Comparison of ENCODE assay signal across 12 cellular contexts in genomic region chr17:57601328-57601727, GRCh38.
A peak's percentile ranks its signal among the peaks of the same experiment; 100 is the strongest.
DNase-seq lines count a peak whose midpoint lies in the region; ATAC-seq and TF ChIP-seq lines count a peak whose summit lies in the region.
"Had no signal": no experiment of that assay in that cellular context is flagged by ENCODE, and none has a peak within 500 bp of the region (broad histone marks: within the 10 kb centered on the region; RNA-seq: fewer than 3 reads in every experiment).

No MANE protein-coding gene starts in this region.

- H3K36me3 Mint-ChIP-seq in activated CD4-positive, alpha-beta T cell treated with anti-CD3 and anti-CD28 coated beads for 36 hours (ENCODE audit: low read depth) = peaks cover 10% of the 10 kb centered on the region
- peaks cover 6% of the 10 kb centered on the region for H3K36me3 Mint-ChIP-seq in T-cell
- no peaks in the 10 kb centered on the region for H3K36me3 Mint-ChIP-seq in chondrocyte (ENCODE audit: low read depth)

- H3K9me3 Mint-ChIP-seq in activated CD4-positive, alpha-beta T cell treated with anti-CD3 and anti-CD28 coated beads for 36 hours (ENCODE audit: low read depth) = no peaks in the 10 kb centered on the region
- H3K9me3 Mint-ChIP-seq in T-cell = no peaks in the 10 kb centered on the region
- H3K9me3 Mint-ChIP-seq in chondrocyte (ENCODE audit: low read depth) = no peaks in the 10 kb centered on the region

- H3K4me3 Mint-ChIP-seq in activated CD4-positive, alpha-beta T cell treated with anti-CD3 and anti-CD28 coated beads for 36 hours = no peak overlapping the region
- peak overlapping the region in 1 of 3 donors; percentile 67 for H3K4me3 Mint-ChIP-seq in T-cell
- no peak overlapping the region for H3K4me3 Mint-ChIP-seq in chondrocyte (ENCODE audit: unreplicated experiment)

- POLR2A ChIA-PET in activated CD4-positive, alpha-beta T cell treated with anti-CD3 and anti-CD28 coated beads for 36 hours (lab: Charles Lee) = no interaction called here
- POLR2A ChIA-PET in T-cell (lab: Charles Lee) = no interaction called here

- no peaks in the 10 kb centered on the region for H3K9me3 ChIP-seq in smooth muscle cell (replicated peaks; ENCODE audit: low read depth)
- H3K9me3 ChIP-seq: left lung had no signal

- intact Hi-C loops in activated CD4-positive, alpha-beta T cell treated with anti-CD3 and anti-CD28 coated beads for 36 hours (cut with DNase I, micrococcal nuclease) = loop anchor here in 1 of 2 experiments (5.0 kb wide), 1 partner anchor 139 kb away; no protein-coding TSS in a partner anchor

- no peaks in the 10 kb centered on the region for H4K20me1 ChIP-seq in smooth muscle cell (ENCODE audit: low read depth)

- H3K79me2 ChIP-seq in smooth muscle cell (ENCODE audit: low read depth) = no peaks in the 10 kb centered on the region

- H3K36me3 ChIP-seq in smooth muscle cell (ENCODE audit: low read depth) = no peaks in the 10 kb centered on the region
- H3K36me3 ChIP-seq: left lung had no signal

- no peaks in the 10 kb centered on the region for H3K27me3 ChIP-seq in smooth muscle cell (ENCODE audit: low read depth)
- H3K27me3 ChIP-seq: left lung had no signal

- CTCF ChIA-PET in activated CD4-positive, alpha-beta T cell treated with anti-CD3 and anti-CD28 coated beads for 36 hours (lab: Charles Lee) = interaction anchor here (0.6 to 0.7 kb wide), 3 partner anchors 71 to 358 kb away, joined by 3 to 5 read pairs (median 3); no protein-coding TSS in a partner anchor
- CTCF ChIA-PET in T-cell (lab: Charles Lee) = interaction anchor here (2.3 to 2.5 kb wide), 2 partner anchors 71 kb away, joined by 8 to 11 read pairs; no protein-coding TSS in a partner anchor

- 30% methylated on average over 10 of the region's 10 CpGs for WGBS in smooth muscle cell (ENCODE audit: low lambda C conversion rate)

- peaks cover 13% of the 10 kb centered on the region for H3K4me1 ChIP-seq in smooth muscle cell (ENCODE audit: low read depth)

- H3K27me3 Mint-ChIP-seq in activated CD4-positive, alpha-beta T cell treated with anti-CD3 and anti-CD28 coated beads for 36 hours = no peaks in the 10 kb centered on the region
- H3K27me3 Mint-ChIP-seq in T-cell (no peaks in the 10 kb centered on the region), chondrocyte (ENCODE audit: low read depth) (no peaks in the 10 kb centered on the region)

- peak overlapping the region; percentile 97 for H3K27ac Mint-ChIP-seq in activated CD4-positive, alpha-beta T cell treated with anti-CD3 and anti-CD28 coated beads for 36 hours
- H3K27ac Mint-ChIP-seq in T-cell = peak overlapping the region; percentile 96 to 98
- no peak overlapping the region for H3K27ac Mint-ChIP-seq in chondrocyte (ENCODE audit: unreplicated experiment)

- H3F3A ChIP-seq in smooth muscle cell (ENCODE audit: low read depth) = peaks cover 13% of the 10 kb centered on the region

- peaks cover 86% of the 10 kb centered on the region for H3K4me1 Mint-ChIP-seq in activated CD4-positive, alpha-beta T cell treated with anti-CD3 and anti-CD28 coated beads for 36 hours
- H3K4me1 Mint-ChIP-seq in T-cell = peaks cover 85 to 88% (median 87%) of the 10 kb centered on the region in 3 donors
- peaks cover 21% of the 10 kb centered on the region for H3K4me1 Mint-ChIP-seq in chondrocyte (ENCODE audit: low read depth)

- H3K4me2 ChIP-seq in smooth muscle cell = no peak overlapping the region

- H3K4me3 ChIP-seq in smooth muscle cell = no peak overlapping the region
- H3K4me3 ChIP-seq: left lung had no signal

- DNase-seq in activated CD4-positive, alpha-beta T cell treated with anti-CD3 and anti-CD28 coated beads for 36 hours = no peak
- DNase-seq in activated CD4-positive, alpha-beta T cell treated with anti-CD3 and anti-CD28 coated beads for 4 hours = no peak
- DNase-seq in T-cell (peak in 10 of 34 experiments; percentile 7 to 28 (median 23)), chondrocyte (ENCODE audit: low spot score) (peak; percentile 68), smooth muscle cell (lab: John Stamatoyannopoulos, UW; ENCODE audit: unreplicated experiment) (no peak), H4 (ENCODE audit: low spot score) (no peak), inferior parietal cortex (ENCODE audit: extremely low spot score) (no peak), COLO668 (lab: John Stamatoyannopoulos, UW; ENCODE audit: unreplicated experiment) (no peak)
- DNase-seq: left lung, NCI-H2081, substantia nigra had no signal

- no peak for TF ChIP-seq CTCF in chondrocyte (IDR thresholded peaks at IDR 0.05)
- no peak for TF ChIP-seq CTCF in smooth muscle cell (IDR thresholded peaks at IDR 0.05; ENCODE audit: borderline replicate concordance, insufficient read depth, poor library complexity, severe bottlenecking)

- peak overlapping the region; percentile 56 for H3K27ac ChIP-seq in smooth muscle cell (ENCODE audit: low read depth)
- H3K27ac ChIP-seq: left lung, VCaP had no signal

- ATAC-seq in activated CD4-positive, alpha-beta T cell treated with anti-CD3 and anti-CD28 coated beads for 36 hours = no peak
- ATAC-seq in T-cell (replicated peaks in 1 of 4) = no peak
- ATAC-seq: left lung had no signal

- H3K9ac ChIP-seq in smooth muscle cell (ENCODE audit: low read depth) = no peak overlapping the region

- H2AFZ ChIP-seq in smooth muscle cell (ENCODE audit: low read depth) = no peak overlapping the region
